In genomic region chr3:15324335-15324734, GRCh38 we compare ENCODE assay signal across 2 cellular contexts.
TF ChIP-seq lines count a peak whose summit lies in the region.

No MANE protein-coding gene starts in this region.

TF ChIP-seq in liver, 16 proteins besides CTCF, POLR2A, EP300 and RAD21:
- TF ChIP-seq HNF4A (conservative IDR thresholded peaks at IDR 0.05) (peak; percentile 26 to 61), RXRA (IDR thresholded peaks at IDR 0.05) (peak; percentile 40 to 79), NR2F2 (IDR thresholded peaks at IDR 0.05) (no peak), FOXA1 (IDR thresholded peaks at IDR 0.05) (peak; percentile 82), TAF1 (conservative IDR thresholded peaks at IDR 0.05) (no peak), JUND (IDR thresholded peaks at IDR 0.05) (no peak), SP1 (IDR thresholded peaks at IDR 0.05) (peak; percentile 30), FOXA2 (IDR thresholded peaks at IDR 0.05) (peak; percentile 69), HNF4G (IDR thresholded peaks at IDR 0.05) (no peak), ATF3 (IDR thresholded peaks at IDR 0.05) (no peak)
- TF ChIP-seq, protein P1, sequence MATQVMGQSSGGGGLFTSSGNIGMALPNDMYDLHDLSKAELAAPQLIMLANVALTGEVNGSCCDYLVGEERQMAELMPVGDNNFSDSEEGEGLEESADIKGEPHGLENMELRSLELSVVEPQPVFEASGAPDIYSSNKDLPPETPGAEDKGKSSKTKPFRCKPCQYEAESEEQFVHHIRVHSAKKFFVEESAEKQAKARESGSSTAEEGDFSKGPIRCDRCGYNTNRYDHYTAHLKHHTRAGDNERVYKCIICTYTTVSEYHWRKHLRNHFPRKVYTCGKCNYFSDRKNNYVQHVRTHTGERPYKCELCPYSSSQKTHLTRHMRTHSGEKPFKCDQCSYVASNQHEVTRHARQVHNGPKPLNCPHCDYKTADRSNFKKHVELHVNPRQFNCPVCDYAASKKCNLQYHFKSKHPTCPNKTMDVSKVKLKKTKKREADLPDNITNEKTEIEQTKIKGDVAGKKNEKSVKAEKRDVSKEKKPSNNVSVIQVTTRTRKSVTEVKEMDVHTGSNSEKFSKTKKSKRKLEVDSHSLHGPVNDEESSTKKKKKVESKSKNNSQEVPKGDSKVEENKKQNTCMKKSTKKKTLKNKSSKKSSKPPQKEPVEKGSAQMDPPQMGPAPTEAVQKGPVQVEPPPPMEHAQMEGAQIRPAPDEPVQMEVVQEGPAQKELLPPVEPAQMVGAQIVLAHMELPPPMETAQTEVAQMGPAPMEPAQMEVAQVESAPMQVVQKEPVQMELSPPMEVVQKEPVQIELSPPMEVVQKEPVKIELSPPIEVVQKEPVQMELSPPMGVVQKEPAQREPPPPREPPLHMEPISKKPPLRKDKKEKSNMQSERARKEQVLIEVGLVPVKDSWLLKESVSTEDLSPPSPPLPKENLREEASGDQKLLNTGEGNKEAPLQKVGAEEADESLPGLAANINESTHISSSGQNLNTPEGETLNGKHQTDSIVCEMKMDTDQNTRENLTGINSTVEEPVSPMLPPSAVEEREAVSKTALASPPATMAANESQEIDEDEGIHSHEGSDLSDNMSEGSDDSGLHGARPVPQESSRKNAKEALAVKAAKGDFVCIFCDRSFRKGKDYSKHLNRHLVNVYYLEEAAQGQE (IDR thresholded peaks at IDR 0.05), result no peak

TF ChIP-seq in HepG2, 621 proteins besides CTCF, POLR2A, EP300 and RAD21:
- TF ChIP-seq ZBTB3 (CRISPR knock-in tag; IDR thresholded peaks at IDR 0.05; ENCODE audit: borderline replicate concordance, low read depth) (no peak), ZNF556 (CRISPR knock-in tag; IDR thresholded peaks at IDR 0.05; ENCODE audit: borderline replicate concordance) (no peak), PHF20 (CRISPR knock-in tag; IDR thresholded peaks at IDR 0.05) (no peak), MAFK (conservative IDR thresholded peaks at IDR 0.05 in 1 of 2, IDR thresholded peaks at IDR 0.05 in 1 of 2; ENCODE audit: low read length in 2 of 2) (no peak)
